In genomic region chr17:69357701-69358100, GRCh38 we compare ENCODE assay signal across 1 cellular context.
TF ChIP-seq lines count a peak whose summit lies in the region.

No MANE protein-coding gene starts in this region.

TF ChIP-seq in WTC11, 78 proteins besides CTCF, POLR2A, EP300 and RAD21 (continued from another document):
- TF ChIP-seq ATF2 (CRISPR knock-in tag; IDR thresholded peaks at IDR 0.05; ENCODE audit: borderline replicate concordance, low read depth) (no peak), HMGXB4 (CRISPR knock-in tag; IDR thresholded peaks at IDR 0.05) (no peak), E2F4 (CRISPR knock-in tag; IDR thresholded peaks at IDR 0.05; ENCODE audit: borderline replicate concordance, low read depth) (no peak), ETV6 (CRISPR knock-in tag; IDR thresholded peaks at IDR 0.05) (no peak)
